ENCODE assay signal across 8 cellular contexts in the genomic region with DNA sequence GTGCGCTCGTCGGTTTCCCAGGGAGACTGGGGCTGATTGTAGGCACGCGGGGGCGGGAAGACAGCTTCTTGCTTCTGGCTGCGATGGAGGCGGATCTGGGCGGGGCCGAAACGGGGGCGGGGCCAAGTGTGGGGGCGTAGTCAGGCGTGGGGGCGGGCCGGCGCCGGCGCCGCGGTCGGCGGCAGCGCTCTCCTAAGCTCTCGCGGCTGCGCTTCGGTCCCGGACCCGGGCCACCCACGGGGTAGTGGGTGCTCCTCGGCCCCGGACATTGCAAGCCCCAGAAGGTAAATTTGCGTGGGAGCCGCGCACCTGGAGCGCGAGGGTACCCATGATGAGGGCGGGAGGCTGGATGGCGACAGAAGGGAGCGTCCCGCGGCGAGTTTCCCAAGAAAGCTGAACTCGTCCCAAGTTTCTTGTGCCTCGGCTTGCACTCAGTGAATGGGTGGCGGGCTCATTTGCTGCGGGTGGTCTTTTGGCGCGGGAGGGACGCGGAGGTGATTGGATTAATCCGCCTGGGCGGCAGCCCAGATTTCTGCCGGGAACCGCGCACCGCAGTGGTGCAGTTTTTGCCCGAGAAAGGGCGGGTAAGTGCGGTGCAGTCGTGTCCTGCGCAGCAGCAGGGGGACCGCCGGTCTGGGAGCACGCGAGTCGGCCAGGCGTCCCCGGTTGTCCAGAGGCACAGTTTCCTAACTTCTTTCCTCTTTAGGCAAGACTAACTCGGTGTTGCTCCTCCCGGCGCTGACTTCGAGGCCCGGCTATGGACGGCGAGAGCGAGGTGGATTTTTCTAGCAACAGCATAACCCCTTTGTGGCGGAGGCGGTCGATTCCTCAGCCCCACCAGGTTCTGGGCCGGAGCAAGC. TPM values are rescaled to one million over a fixed set of nuclear protein-coding genes. Genes with fewer than 3 reads are reported as not detected.
DNase-seq lines count a peak whose midpoint lies in the region; ATAC-seq and TF ChIP-seq lines count a peak whose summit lies in the region.

A gene with protein sequence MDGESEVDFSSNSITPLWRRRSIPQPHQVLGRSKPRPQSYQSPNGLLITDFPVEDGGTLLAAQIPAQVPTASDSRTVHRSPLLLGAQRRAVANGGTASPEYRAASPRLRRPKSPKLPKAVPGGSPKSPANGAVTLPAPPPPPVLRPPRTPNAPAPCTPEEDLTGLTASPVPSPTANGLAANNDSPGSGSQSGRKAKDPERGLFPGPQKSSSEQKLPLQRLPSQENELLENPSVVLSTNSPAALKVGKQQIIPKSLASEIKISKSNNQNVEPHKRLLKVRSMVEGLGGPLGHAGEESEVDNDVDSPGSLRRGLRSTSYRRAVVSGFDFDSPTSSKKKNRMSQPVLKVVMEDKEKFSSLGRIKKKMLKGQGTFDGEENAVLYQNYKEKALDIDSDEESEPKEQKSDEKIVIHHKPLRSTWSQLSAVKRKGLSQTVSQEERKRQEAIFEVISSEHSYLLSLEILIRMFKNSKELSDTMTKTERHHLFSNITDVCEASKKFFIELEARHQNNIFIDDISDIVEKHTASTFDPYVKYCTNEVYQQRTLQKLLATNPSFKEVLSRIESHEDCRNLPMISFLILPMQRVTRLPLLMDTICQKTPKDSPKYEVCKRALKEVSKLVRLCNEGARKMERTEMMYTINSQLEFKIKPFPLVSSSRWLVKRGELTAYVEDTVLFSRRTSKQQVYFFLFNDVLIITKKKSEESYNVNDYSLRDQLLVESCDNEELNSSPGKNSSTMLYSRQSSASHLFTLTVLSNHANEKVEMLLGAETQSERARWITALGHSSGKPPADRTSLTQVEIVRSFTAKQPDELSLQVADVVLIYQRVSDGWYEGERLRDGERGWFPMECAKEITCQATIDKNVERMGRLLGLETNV (plus strand): TSS at position 155 of the 860 bp plus-strand sequence. CDS start 603 bp downstream, at position 758.

- POLR2A ChIA-PET in CD4-positive, alpha-beta memory T cell (lab: Charles Lee; ENCODE audit: partially characterized antibody): interaction anchor here (1.0 kb wide), 1 partner anchor 10 kb away, joined by 4 read pairs; no protein-coding TSS in a partner anchor

- H3K36me3 Mint-ChIP-seq in CD4-positive, alpha-beta memory T cell: no peaks in the 10 kb centered on the region

- intact Hi-C loops in CD4-positive, alpha-beta memory T cell (cut with micrococcal nuclease): loop anchor here (5.0 kb wide), 1 partner anchor 201 kb away; a partner anchor contains a TSS
- intact Hi-C loops in head of caudate nucleus (cut with DNase I) (no loop called here), ovary (cut with DNase I) (no loop called here)

- H3K36me3 ChIP-seq in CD4-positive, alpha-beta memory T cell (ENCODE audit: insufficient read depth, low read length): no peaks in the 10 kb centered on the region
- H3K36me3 ChIP-seq in ovary: no peaks in the 10 kb centered on the region
- H3K36me3 ChIP-seq in thoracic aorta: no peaks in the 10 kb centered on the region

- H3K27ac ChIP-seq in CD4-positive, alpha-beta memory T cell (ENCODE audit: low read depth, low read length): no peak within 1 kb of the TSS
- H3K27ac ChIP-seq in ovary (peak within 1 kb of the TSS; percentile 61 to 62), thoracic aorta (peak within 1 kb of the TSS; percentile 59 to 77)

- H3K4me3 ChIP-seq in CD4-positive, alpha-beta memory T cell (ENCODE audit: low read length in 2 of 2): peak within 1 kb of the TSS; percentile 18 to 49
- H3K4me3 ChIP-seq in ovary (peak within 1 kb of the TSS; percentile 86), thoracic aorta (peak within 1 kb of the TSS; percentile 89)

- H3K4me1 Mint-ChIP-seq in CD4-positive, alpha-beta memory T cell: peaks cover 13 to 29% (median 19%) of the 10 kb centered on the region in 4 donors

- H3K27ac Mint-ChIP-seq in CD4-positive, alpha-beta memory T cell: peak within 1 kb of the TSS in 2 of 7 donors; percentile 17 to 32

- peaks cover 16% of the 10 kb centered on the region for H3K4me1 ChIP-seq in CD4-positive, alpha-beta memory T cell (ENCODE audit: insufficient read depth, low read length)
- H3K4me1 ChIP-seq in ovary (ENCODE audit: insufficient read depth): peaks cover 2% of the 10 kb centered on the region
- peaks cover 0 to 21% of the 10 kb centered on the region in 2 donors for H3K4me1 ChIP-seq in thoracic aorta (ENCODE audit: control insufficient read depth in 1 of 2, low read depth in 2 of 2)

- TF ChIP-seq EP300 in ovary (IDR thresholded peaks at IDR 0.05): no peak

- ATAC-seq in GM21381 (IDR thresholded peaks at IDR 0.05; ENCODE audit: unreplicated experiment): peak; percentile 81
- ATAC-seq in thoracic aorta (ENCODE audit: insufficient number of reproducible peaks, low FRiP score, low read depth): peak; percentile 70

- H3K9me3 Mint-ChIP-seq in CD4-positive, alpha-beta memory T cell: peaks cover 0 to 4% (median under 1%) of the 10 kb centered on the region in 8 donors

- CTCF ChIA-PET in CD4-positive, alpha-beta memory T cell (lab: Charles Lee; ENCODE audit: partially characterized antibody): no interaction called here

- DNase-seq in CD4-positive, alpha-beta memory T cell: peak; percentile 36 to 76 (median 63)
- DNase-seq in HuH-7 (ENCODE audit: low spot score): peak; percentile 66
- DNase-seq in SK-N-DZ (ENCODE audit: low spot score): peak; percentile 50
- DNase-seq in activated naive CD4-positive, alpha-beta T cell treated with anti-CD3 and anti-CD28 coated beads, Interleukin-2, amount 50 U/mL, for 16 hours: peak; percentile 65
- DNase-seq in head of caudate nucleus: peak; percentile 57 to 94 (median 84)
- peak; percentile 85 to 91 (median 91) for DNase-seq in ovary
- peak; percentile 64 for DNase-seq in thoracic aorta (ENCODE audit: low spot score)

- TF ChIP-seq CTCF in ovary (IDR thresholded peaks at IDR 0.05) (no peak), thoracic aorta (IDR thresholded peaks at IDR 0.05) (no peak)

- 0 to 1% (median 0%) methylated on average over 62 to 82 of the region's 82 CpGs for WGBS in ovary, 3 donors

- peak within 1 kb of the TSS; percentile 77 to 92 (median 84) for H3K4me3 Mint-ChIP-seq in CD4-positive, alpha-beta memory T cell

- no peaks in the 10 kb centered on the region for H3K9me3 ChIP-seq in CD4-positive, alpha-beta memory T cell (ENCODE audit: control insufficient read depth in 1 of 2, low read length in 2 of 2)
- H3K9me3 ChIP-seq in ovary (no peaks in the 10 kb centered on the region), thoracic aorta (no peaks in the 10 kb centered on the region)

- H3K27me3 ChIP-seq in CD4-positive, alpha-beta memory T cell (ENCODE audit: insufficient read depth, low read length): peaks cover 10% of the 10 kb centered on the region
- H3K27me3 ChIP-seq in ovary (no peaks in the 10 kb centered on the region), thoracic aorta (replicated peaks; ENCODE audit: insufficient read depth) (no peaks in the 10 kb centered on the region)

- peak; percentile 29 for TF ChIP-seq POLR2A in ovary (IDR thresholded peaks at IDR 0.05)

- H3K27me3 Mint-ChIP-seq in CD4-positive, alpha-beta memory T cell: peaks cover 45 to 55% of the 10 kb centered on the region in 2 donors

RNA-seq across cellular contexts. Expression of the gene that starts here (rescaled TPM):
- total RNA-seq in CD4-positive, alpha-beta memory T cell: under 1 TPM; 0.14 to 0.17 TPM
- polyA plus RNA-seq in CD4-positive, alpha-beta memory T cell: under 1 TPM; 0.06 to 0.33 TPM
- 10.6 and 11.3 TPM in 2 replicates for polyA plus RNA-seq in SK-N-DZ (2014; cell fraction: cytosol; rRNA removed)
- 9.6 and 10.4 TPM in 2 replicates for polyA plus RNA-seq in SK-N-DZ (2014; cell fraction: nucleus; rRNA removed)
- 10 to 100 TPM in 5 of 7 donors, 1 to 10 TPM in 2; 7.9 to 14.1 (median 11.7) TPM for total RNA-seq in ovary
- polyA plus RNA-seq in ovary: 10 to 100 TPM in 1 of 2 donors, 1 to 10 TPM in 1; 6.9 to 14.4 TPM
- 10 to 100 TPM; 88.0 to 96.4 TPM for total RNA-seq in thoracic aorta

Comparison
In these comparisons a context has a peak if more than half of its experiments do, and no peak if none do; other contexts are left out.
1. RNA of the gene that starts here (total RNA-seq): 88.0 to 96.4 TPM in thoracic aorta and 7.9 to 14.1 TPM in ovary; 0.14 to 0.17 TPM in CD4-positive, alpha-beta memory T cell; every median in the first group is over 4 times any median in the second.
2. RNA of the gene that starts here (total RNA-seq): 88.0 to 96.4 TPM in thoracic aorta; 7.9 to 14.1 TPM in ovary; every median in the first group is over 4 times any median in the second.
3. RNA of the gene that starts here (polyA plus RNA-seq): 6.9 to 14.4 TPM in ovary; 0.06 to 0.33 TPM in CD4-positive, alpha-beta memory T cell; every median in the first group is over 4 times any median in the second.
4. Peak in DNase-seq and H3K4me3 ChIP-seq in CD4-positive, alpha-beta memory T cell; RNA of the gene not detected or under 1 TPM.
5. H3K4me3 ChIP-seq: peak in every context shown above with its lines; median percentile 89 in thoracic aorta; 86 in ovary; 34 in CD4-positive, alpha-beta memory T cell.
6. Peak in every context shown above with its lines, with median percentiles within 50 percentile points of each other: DNase-seq.